Comparison of ENCODE assay signal across 11 cellular contexts in genomic region chr1:214310010-214310409, GRCh38. TPM values are rescaled to one million over a fixed set of nuclear protein-coding genes. Genes with fewer than 3 reads are reported as not detected.
DNase-seq lines count a peak whose midpoint lies in the region; ATAC-seq and TF ChIP-seq lines count a peak whose summit lies in the region.
"Had no signal": no experiment of that assay in that cellular context is flagged by ENCODE, and none has a peak within 500 bp of the region (broad histone marks: within the 10 kb centered on the region; RNA-seq: fewer than 3 reads in every experiment).

No MANE protein-coding gene starts in this region.

- H3K4me3 ChIP-seq in left ventricle myocardium inferior (no peak overlapping the region), heart right ventricle (peak overlapping the region in 1 of 10 donors; percentile 12), H7 (ENCODE audit: insufficient read depth, low read depth, low read length) (no peak overlapping the region)
- H3K4me3 ChIP-seq: SJSA1 had no signal

- no peak overlapping the region for H3K27ac Mint-ChIP-seq in T-helper 2 cell treated with Interferon-gamma antibody and Interleukin-4, amounts not matched to agents 5 μg/mL and 100 μg/mL, for 36 hours
- H3K27ac Mint-ChIP-seq in stimulated activated effector memory CD8-positive, alpha-beta T cell treated with anti-CD3 and anti-CD28 coated beads, Interleukin-12 subunit alpha, Interleukin-12 subunit beta, amount 100 ng/mL, for 72 hours: no peak overlapping the region
- no peak overlapping the region for H3K27ac Mint-ChIP-seq in mesothelial cell of epicardium
- H3K27ac Mint-ChIP-seq: B cell had no signal

- 79 to 85% methylated on average over 3 of the region's 3 CpGs for WGBS in heart right ventricle, 2 donors

- H3K36me3 ChIP-seq in left ventricle myocardium inferior: peaks cover 3% of the 10 kb centered on the region
- H3K36me3 ChIP-seq in heart right ventricle: peaks cover 0 to 16% (median 0%) of the 10 kb centered on the region in 9 donors
- H3K36me3 ChIP-seq in H7 (replicated peaks; ENCODE audit: control insufficient read depth, insufficient read depth, low read length): no peaks in the 10 kb centered on the region

- H3K4me3 Mint-ChIP-seq in T-helper 2 cell treated with Interferon-gamma antibody and Interleukin-4, amounts not matched to agents 5 μg/mL and 100 μg/mL, for 36 hours: peak overlapping the region; percentile 54
- peak overlapping the region; percentile 63 for H3K4me3 Mint-ChIP-seq in stimulated activated effector memory CD8-positive, alpha-beta T cell treated with anti-CD3 and anti-CD28 coated beads, Interleukin-12 subunit alpha, Interleukin-12 subunit beta, amount 100 ng/mL, for 72 hours
- no peak overlapping the region for H3K4me3 Mint-ChIP-seq in mesothelial cell of epicardium
- H3K4me3 Mint-ChIP-seq: B cell had no signal

- H3K36me3 Mint-ChIP-seq in T-helper 2 cell treated with Interferon-gamma antibody and Interleukin-4, amounts not matched to agents 5 μg/mL and 100 μg/mL, for 36 hours (ENCODE audit: low read depth): no peaks in the 10 kb centered on the region
- H3K36me3 Mint-ChIP-seq in stimulated activated effector memory CD8-positive, alpha-beta T cell treated with anti-CD3 and anti-CD28 coated beads, Interleukin-12 subunit alpha, Interleukin-12 subunit beta, amount 100 ng/mL, for 72 hours: peaks cover 6% of the 10 kb centered on the region
- H3K36me3 Mint-ChIP-seq in mesothelial cell of epicardium: no peaks in the 10 kb centered on the region

- no peak for TF ChIP-seq CTCF in left ventricle myocardium inferior (IDR thresholded peaks at IDR 0.05; ENCODE audit: borderline replicate concordance)
- no peak for TF ChIP-seq CTCF in heart right ventricle (IDR thresholded peaks at IDR 0.05)
- no peak for TF ChIP-seq CTCF in mesothelial cell of epicardium (IDR thresholded peaks at IDR 0.05; ENCODE audit: unreplicated experiment)

- H3K4me1 ChIP-seq in left ventricle myocardium inferior: peaks cover 83% of the 10 kb centered on the region
- H3K4me1 ChIP-seq in heart right ventricle: peaks cover 0 to 75% (median 32%) of the 10 kb centered on the region in 9 donors
- H3K4me1 ChIP-seq: SJSA1 had no signal

- ATAC-seq in heart right ventricle (no peak), HG03064 (IDR thresholded peaks at IDR 0.05; ENCODE audit: low read depth, unreplicated experiment) (peak; percentile 75)
- ATAC-seq in stimulated activated effector memory CD8-positive, alpha-beta T cell treated with anti-CD3 and anti-CD28 coated beads, Interleukin-12 subunit alpha, Interleukin-12 subunit beta, amount 100 ng/mL, for 72 hours: no peak

- H3K9me3 Mint-ChIP-seq in T-helper 2 cell treated with Interferon-gamma antibody and Interleukin-4, amounts not matched to agents 5 μg/mL and 100 μg/mL, for 36 hours: no peaks in the 10 kb centered on the region
- no peaks in the 10 kb centered on the region for H3K9me3 Mint-ChIP-seq in stimulated activated effector memory CD8-positive, alpha-beta T cell treated with anti-CD3 and anti-CD28 coated beads, Interleukin-12 subunit alpha, Interleukin-12 subunit beta, amount 100 ng/mL, for 72 hours
- H3K9me3 Mint-ChIP-seq in mesothelial cell of epicardium: no peaks in the 10 kb centered on the region

- peak overlapping the region; percentile 17 for H3K27ac ChIP-seq in left ventricle myocardium inferior (replicated peaks)
- peak overlapping the region in 2 of 10 donors; percentile 5 to 10 for H3K27ac ChIP-seq in heart right ventricle
- H3K27ac ChIP-seq: SJSA1 had no signal

- H3K9me3 ChIP-seq in left ventricle myocardium inferior (replicated peaks) (no peaks in the 10 kb centered on the region), heart right ventricle (no peaks in the 10 kb centered on the region)
- H3K9me3 ChIP-seq: SJSA1 had no signal

- DNase-seq in left ventricle myocardium inferior (no peak), heart right ventricle (no peak), NCI-H2227 (lab: John Stamatoyannopoulos, UW; ENCODE audit: unreplicated experiment) (no peak), H7 (no peak), mesothelial cell of epicardium (ENCODE audit: low spot score in 2 of 2, unreplicated experiment in 2 of 2) (no peak)
- no peak for DNase-seq in T-helper 2 cell treated with Interferon-gamma antibody and Interleukin-4, amounts not matched to agents 5 μg/mL and 100 μg/mL, for 36 hours (ENCODE audit: low spot score)
- DNase-seq in stimulated activated effector memory CD8-positive, alpha-beta T cell treated with anti-CD3 and anti-CD28 coated beads, Interleukin-12 subunit alpha, Interleukin-12 subunit beta, amount 100 ng/mL, for 72 hours (ENCODE audit: low spot score in 2 of 2): no peak
- DNase-seq: hippocampal formation had no signal

- H3K27me3 ChIP-seq in left ventricle myocardium inferior (ENCODE audit: low read depth): no peaks in the 10 kb centered on the region
- no peaks in the 10 kb centered on the region for H3K27me3 ChIP-seq in heart right ventricle
- H3K27me3 ChIP-seq in H7 (ENCODE audit: control insufficient read depth, insufficient read depth, low read length): peaks cover 23% of the 10 kb centered on the region
- H3K27me3 ChIP-seq: SJSA1 had no signal

- peaks cover 26% of the 10 kb centered on the region for H3K4me1 Mint-ChIP-seq in T-helper 2 cell treated with Interferon-gamma antibody and Interleukin-4, amounts not matched to agents 5 μg/mL and 100 μg/mL, for 36 hours (ENCODE audit: low read depth)
- peaks cover 40% of the 10 kb centered on the region for H3K4me1 Mint-ChIP-seq in stimulated activated effector memory CD8-positive, alpha-beta T cell treated with anti-CD3 and anti-CD28 coated beads, Interleukin-12 subunit alpha, Interleukin-12 subunit beta, amount 100 ng/mL, for 72 hours
- peaks cover 7% of the 10 kb centered on the region for H3K4me1 Mint-ChIP-seq in mesothelial cell of epicardium

- intact Hi-C loops in left ventricle myocardium inferior (cut with micrococcal nuclease) (no loop called here), heart right ventricle (cut with DNase I) (loop anchor here in 1 of 10 donors (5.0 kb wide), 1 partner anchor 33 kb away; no protein-coding TSS in a partner anchor)

- no peaks in the 10 kb centered on the region for H3K27me3 Mint-ChIP-seq in T-helper 2 cell treated with Interferon-gamma antibody and Interleukin-4, amounts not matched to agents 5 μg/mL and 100 μg/mL, for 36 hours (ENCODE audit: low read depth)
- no peaks in the 10 kb centered on the region for H3K27me3 Mint-ChIP-seq in mesothelial cell of epicardium (ENCODE audit: low read depth)
- H3K27me3 Mint-ChIP-seq: B cell had no signal

RNA-seq across cellular contexts. Expression of gene SMYD2, which starts 29.1 kb away (rescaled TPM):
- total RNA-seq in left ventricle myocardium inferior: 247 TPM
- total RNA-seq in heart right ventricle: 100 to 1,000 TPM; 158 to 438 (median 356) TPM
- polyA plus RNA-seq in heart right ventricle: 100 to 1,000 TPM in 1 of 2 donors, 10 to 100 TPM in 1; 97.3 to 149 TPM
- total RNA-seq in H7 (2014; rRNA removed; shearing (Covaris generic)): 24.5 and 26.4 TPM in 2 replicates
- total RNA-seq in mesothelial cell of epicardium: 34.8 to 35.8 TPM (median 35.3 TPM) in 3 replicates
